ENCODE assay signal across 25 cellular contexts in genomic region chr14:22105643-22106042, GRCh38.
A peak's percentile ranks its signal among the peaks of the same experiment; 100 is the strongest.
DNase-seq lines count a peak whose midpoint lies in the region; ATAC-seq lines count a peak whose summit lies in the region.
"Had no signal": no experiment of that assay in that cellular context is flagged by ENCODE, and none has a peak within 500 bp of the region (broad histone marks: within the 10 kb centered on the region; RNA-seq: fewer than 3 reads in every experiment).

No MANE protein-coding gene starts in this region.

- CTCF ChIA-PET in activated CD4-positive, alpha-beta T cell treated with anti-CD3 and anti-CD28 coated beads for 36 hours (lab: Charles Lee): interaction anchor here (1.1 to 1.9 kb wide), 2 partner anchors 58 to 428 kb away, joined by 4 read pairs; no protein-coding TSS in a partner anchor

- peak overlapping the region; percentile 46 for H3K4me3 Mint-ChIP-seq in activated CD4-positive, alpha-beta T cell treated with anti-CD3 and anti-CD28 coated beads for 36 hours
- H3K4me3 Mint-ChIP-seq in CD4-positive, CD25-positive, alpha-beta regulatory T cell: peak overlapping the region in 3 of 4 donors; percentile 62 to 68 (median 67)
- H3K4me3 Mint-ChIP-seq in T-helper 17 cell: no peak overlapping the region
- peak overlapping the region; percentile 64 for H3K4me3 Mint-ChIP-seq in activated naive CD8-positive, alpha-beta T cell treated with anti-CD3 and anti-CD28 coated beads, Interleukin-2, amount 50 U/mL, for 24 hours
- H3K4me3 Mint-ChIP-seq: HFFc6 had no signal

- peak overlapping the region; percentile 37 for H3K4me3 ChIP-seq in CD4-positive, CD25-positive, alpha-beta regulatory T cell (ENCODE audit: low read depth, low read length)
- H3K4me3 ChIP-seq in aorta (ENCODE audit: low read length in 2 of 2): no peak overlapping the region
- H3K4me3 ChIP-seq: body of pancreas, dorsolateral prefrontal cortex, SK-N-MC, spleen had no signal

- H3K27me3 ChIP-seq in CD4-positive, CD25-positive, alpha-beta regulatory T cell (ENCODE audit: control insufficient read depth, insufficient read depth, low read length): no peaks in the 10 kb centered on the region
- H3K27me3 ChIP-seq in aorta (ENCODE audit: control insufficient read depth in 1 of 2, insufficient read depth in 2 of 2, low read length in 1 of 2): peaks cover 0 to 3% of the 10 kb centered on the region in 2 donors
- H3K27me3 ChIP-seq: body of pancreas had no signal

- H3K4me1 ChIP-seq in CD4-positive, CD25-positive, alpha-beta regulatory T cell (ENCODE audit: control insufficient read depth, insufficient read depth, low read length, poor library complexity, severe bottlenecking): no peaks in the 10 kb centered on the region
- H3K4me1 ChIP-seq in aorta (ENCODE audit: control insufficient read depth in 1 of 2, insufficient read depth in 2 of 2, low read length in 2 of 2): no peaks in the 10 kb centered on the region
- H3K4me1 ChIP-seq: body of pancreas, spleen had no signal

- H3K36me3 Mint-ChIP-seq in activated CD4-positive, alpha-beta T cell treated with anti-CD3 and anti-CD28 coated beads for 36 hours (ENCODE audit: low read depth): no peaks in the 10 kb centered on the region
- no peaks in the 10 kb centered on the region for H3K36me3 Mint-ChIP-seq in CD4-positive, CD25-positive, alpha-beta regulatory T cell
- no peaks in the 10 kb centered on the region for H3K36me3 Mint-ChIP-seq in T-helper 17 cell (ENCODE audit: low read depth)
- no peaks in the 10 kb centered on the region for H3K36me3 Mint-ChIP-seq in activated naive CD8-positive, alpha-beta T cell treated with anti-CD3 and anti-CD28 coated beads, Interleukin-2, amount 50 U/mL, for 24 hours (ENCODE audit: low read depth)

- no peak for DNase-seq in activated CD4-positive, alpha-beta T cell treated with anti-CD3 and anti-CD28 coated beads for 36 hours
- no peak for DNase-seq in activated CD4-positive, alpha-beta T cell treated with anti-CD3 and anti-CD28 coated beads for 48 hours
- no peak for DNase-seq in CD4-positive, CD25-positive, alpha-beta regulatory T cell
- DNase-seq in T-helper 17 cell: no peak
- DNase-seq in activated naive CD8-positive, alpha-beta T cell treated with anti-CD3 and anti-CD28 coated beads, Interleukin-2, amount 50 U/mL, for 24 hours: no peak
- no peak for DNase-seq in aorta
- no peak for DNase-seq in ecto neural progenitor cell (ENCODE audit: low spot score)
- DNase-seq: body of pancreas; DMS153; dorsolateral prefrontal cortex; GOT3; HFFc6; hypothalamus; mesendoderm; NCI-H1048; NCI-H1694 treated with DMSO at 0.1 percent for 48 hours; NCI-H2171; NCI-H510A; posterior cingulate gyrus; right cardiac atrium; spleen; stimulated activated CD4-positive, alpha-beta T cell treated with anti-CD3 and anti-CD28 coated beads, Interleukin-2, amount 100 ng/mL, for 48 hours had no signal

- H3K9me3 Mint-ChIP-seq in activated CD4-positive, alpha-beta T cell treated with anti-CD3 and anti-CD28 coated beads for 36 hours (ENCODE audit: low read depth): no peaks in the 10 kb centered on the region
- H3K9me3 Mint-ChIP-seq in CD4-positive, CD25-positive, alpha-beta regulatory T cell: no peaks in the 10 kb centered on the region
- no peaks in the 10 kb centered on the region for H3K9me3 Mint-ChIP-seq in activated naive CD8-positive, alpha-beta T cell treated with anti-CD3 and anti-CD28 coated beads, Interleukin-2, amount 50 U/mL, for 24 hours

- peak overlapping the region; percentile 14 for H3K27ac ChIP-seq in CD4-positive, CD25-positive, alpha-beta regulatory T cell (ENCODE audit: insufficient read depth, low read length, poor library complexity, severe bottlenecking)
- H3K27ac ChIP-seq in aorta (ENCODE audit: low read depth in 1 of 2, low read length in 2 of 2): no peak overlapping the region
- H3K27ac ChIP-seq: body of pancreas, dorsolateral prefrontal cortex, SK-N-MC, spleen had no signal

- ATAC-seq in activated CD4-positive, alpha-beta T cell treated with anti-CD3 and anti-CD28 coated beads for 36 hours: no peak
- no peak for ATAC-seq in CD4-positive, CD25-positive, alpha-beta regulatory T cell (ENCODE audit: low read depth in 2 of 2)
- ATAC-seq in T-helper 17 cell (peak; percentile 55), HG03139 (IDR thresholded peaks at IDR 0.05; ENCODE audit: unreplicated experiment) (no peak), aorta (ENCODE audit: low FRiP score) (no peak)
- no peak for ATAC-seq in activated naive CD8-positive, alpha-beta T cell treated with anti-CD3 and anti-CD28 coated beads, Interleukin-2, amount 50 U/mL, for 24 hours
- ATAC-seq: body of pancreas, left lobe of liver, right cardiac atrium had no signal

- intact Hi-C loops in activated CD4-positive, alpha-beta T cell treated with anti-CD3 and anti-CD28 coated beads for 36 hours (cut with DNase I, micrococcal nuclease): loop anchor here in 1 of 2 experiments (10.0 kb wide), 1 partner anchor 191 kb away; no protein-coding TSS in a partner anchor
- intact Hi-C loops in aorta (cut with DNase I): no loop called here

- POLR2A ChIA-PET in activated CD4-positive, alpha-beta T cell treated with anti-CD3 and anti-CD28 coated beads for 36 hours (lab: Charles Lee): no interaction called here

- no peaks in the 10 kb centered on the region for H3K36me3 ChIP-seq in CD4-positive, CD25-positive, alpha-beta regulatory T cell (ENCODE audit: control insufficient read depth, insufficient read depth, low read length)
- no peaks in the 10 kb centered on the region for H3K36me3 ChIP-seq in aorta (ENCODE audit: control insufficient read depth in 1 of 2, insufficient read depth in 2 of 2, low read length in 1 of 2)
- H3K36me3 ChIP-seq: spleen had no signal

- no peaks in the 10 kb centered on the region for H3K27me3 Mint-ChIP-seq in activated CD4-positive, alpha-beta T cell treated with anti-CD3 and anti-CD28 coated beads for 36 hours
- H3K27me3 Mint-ChIP-seq in CD4-positive, CD25-positive, alpha-beta regulatory T cell: no peaks in the 10 kb centered on the region
- no peaks in the 10 kb centered on the region for H3K27me3 Mint-ChIP-seq in T-helper 17 cell
- H3K27me3 Mint-ChIP-seq in activated naive CD8-positive, alpha-beta T cell treated with anti-CD3 and anti-CD28 coated beads, Interleukin-2, amount 50 U/mL, for 24 hours: no peaks in the 10 kb centered on the region

- 58 to 76% methylated on average over 4 of the region's 4 CpGs for WGBS in aorta, 2 donors

- peak overlapping the region; percentile 55 for H3K27ac Mint-ChIP-seq in activated CD4-positive, alpha-beta T cell treated with anti-CD3 and anti-CD28 coated beads for 36 hours
- H3K27ac Mint-ChIP-seq in CD4-positive, CD25-positive, alpha-beta regulatory T cell: peak overlapping the region in 2 of 3 donors; percentile 11 to 47
- H3K27ac Mint-ChIP-seq in T-helper 17 cell: no peak overlapping the region
- H3K27ac Mint-ChIP-seq in activated naive CD8-positive, alpha-beta T cell treated with anti-CD3 and anti-CD28 coated beads, Interleukin-2, amount 50 U/mL, for 24 hours: peak overlapping the region; percentile 78
- H3K27ac Mint-ChIP-seq: HFFc6 had no signal

- H3K4me1 Mint-ChIP-seq in activated CD4-positive, alpha-beta T cell treated with anti-CD3 and anti-CD28 coated beads for 36 hours: peaks cover 24% of the 10 kb centered on the region
- H3K4me1 Mint-ChIP-seq in CD4-positive, CD25-positive, alpha-beta regulatory T cell: peaks cover 0 to 20% (median 0%) of the 10 kb centered on the region in 4 donors
- H3K4me1 Mint-ChIP-seq in T-helper 17 cell: no peaks in the 10 kb centered on the region
- peaks cover 16% of the 10 kb centered on the region for H3K4me1 Mint-ChIP-seq in activated naive CD8-positive, alpha-beta T cell treated with anti-CD3 and anti-CD28 coated beads, Interleukin-2, amount 50 U/mL, for 24 hours

- no peaks in the 10 kb centered on the region for H3K9me3 ChIP-seq in CD4-positive, CD25-positive, alpha-beta regulatory T cell (ENCODE audit: control insufficient read depth in 2 of 2, low read length in 2 of 2)
- H3K9me3 ChIP-seq in T-helper 17 cell (ENCODE audit: control insufficient read depth, low read length, poor library complexity, severe bottlenecking): no peaks in the 10 kb centered on the region
- H3K9me3 ChIP-seq in aorta (ENCODE audit: control insufficient read depth, low read length): no peaks in the 10 kb centered on the region
- H3K9me3 ChIP-seq: body of pancreas, spleen had no signal
